1 cellular context compared by ENCODE assay signal in genomic region chr9:127496974-127497373, GRCh38.
TF ChIP-seq lines count a peak whose summit lies in the region.

No MANE protein-coding gene starts in this region.

TF ChIP-seq in H1, 55 proteins besides CTCF, POLR2A, EP300 and RAD21:
- TF ChIP-seq, protein P1, sequence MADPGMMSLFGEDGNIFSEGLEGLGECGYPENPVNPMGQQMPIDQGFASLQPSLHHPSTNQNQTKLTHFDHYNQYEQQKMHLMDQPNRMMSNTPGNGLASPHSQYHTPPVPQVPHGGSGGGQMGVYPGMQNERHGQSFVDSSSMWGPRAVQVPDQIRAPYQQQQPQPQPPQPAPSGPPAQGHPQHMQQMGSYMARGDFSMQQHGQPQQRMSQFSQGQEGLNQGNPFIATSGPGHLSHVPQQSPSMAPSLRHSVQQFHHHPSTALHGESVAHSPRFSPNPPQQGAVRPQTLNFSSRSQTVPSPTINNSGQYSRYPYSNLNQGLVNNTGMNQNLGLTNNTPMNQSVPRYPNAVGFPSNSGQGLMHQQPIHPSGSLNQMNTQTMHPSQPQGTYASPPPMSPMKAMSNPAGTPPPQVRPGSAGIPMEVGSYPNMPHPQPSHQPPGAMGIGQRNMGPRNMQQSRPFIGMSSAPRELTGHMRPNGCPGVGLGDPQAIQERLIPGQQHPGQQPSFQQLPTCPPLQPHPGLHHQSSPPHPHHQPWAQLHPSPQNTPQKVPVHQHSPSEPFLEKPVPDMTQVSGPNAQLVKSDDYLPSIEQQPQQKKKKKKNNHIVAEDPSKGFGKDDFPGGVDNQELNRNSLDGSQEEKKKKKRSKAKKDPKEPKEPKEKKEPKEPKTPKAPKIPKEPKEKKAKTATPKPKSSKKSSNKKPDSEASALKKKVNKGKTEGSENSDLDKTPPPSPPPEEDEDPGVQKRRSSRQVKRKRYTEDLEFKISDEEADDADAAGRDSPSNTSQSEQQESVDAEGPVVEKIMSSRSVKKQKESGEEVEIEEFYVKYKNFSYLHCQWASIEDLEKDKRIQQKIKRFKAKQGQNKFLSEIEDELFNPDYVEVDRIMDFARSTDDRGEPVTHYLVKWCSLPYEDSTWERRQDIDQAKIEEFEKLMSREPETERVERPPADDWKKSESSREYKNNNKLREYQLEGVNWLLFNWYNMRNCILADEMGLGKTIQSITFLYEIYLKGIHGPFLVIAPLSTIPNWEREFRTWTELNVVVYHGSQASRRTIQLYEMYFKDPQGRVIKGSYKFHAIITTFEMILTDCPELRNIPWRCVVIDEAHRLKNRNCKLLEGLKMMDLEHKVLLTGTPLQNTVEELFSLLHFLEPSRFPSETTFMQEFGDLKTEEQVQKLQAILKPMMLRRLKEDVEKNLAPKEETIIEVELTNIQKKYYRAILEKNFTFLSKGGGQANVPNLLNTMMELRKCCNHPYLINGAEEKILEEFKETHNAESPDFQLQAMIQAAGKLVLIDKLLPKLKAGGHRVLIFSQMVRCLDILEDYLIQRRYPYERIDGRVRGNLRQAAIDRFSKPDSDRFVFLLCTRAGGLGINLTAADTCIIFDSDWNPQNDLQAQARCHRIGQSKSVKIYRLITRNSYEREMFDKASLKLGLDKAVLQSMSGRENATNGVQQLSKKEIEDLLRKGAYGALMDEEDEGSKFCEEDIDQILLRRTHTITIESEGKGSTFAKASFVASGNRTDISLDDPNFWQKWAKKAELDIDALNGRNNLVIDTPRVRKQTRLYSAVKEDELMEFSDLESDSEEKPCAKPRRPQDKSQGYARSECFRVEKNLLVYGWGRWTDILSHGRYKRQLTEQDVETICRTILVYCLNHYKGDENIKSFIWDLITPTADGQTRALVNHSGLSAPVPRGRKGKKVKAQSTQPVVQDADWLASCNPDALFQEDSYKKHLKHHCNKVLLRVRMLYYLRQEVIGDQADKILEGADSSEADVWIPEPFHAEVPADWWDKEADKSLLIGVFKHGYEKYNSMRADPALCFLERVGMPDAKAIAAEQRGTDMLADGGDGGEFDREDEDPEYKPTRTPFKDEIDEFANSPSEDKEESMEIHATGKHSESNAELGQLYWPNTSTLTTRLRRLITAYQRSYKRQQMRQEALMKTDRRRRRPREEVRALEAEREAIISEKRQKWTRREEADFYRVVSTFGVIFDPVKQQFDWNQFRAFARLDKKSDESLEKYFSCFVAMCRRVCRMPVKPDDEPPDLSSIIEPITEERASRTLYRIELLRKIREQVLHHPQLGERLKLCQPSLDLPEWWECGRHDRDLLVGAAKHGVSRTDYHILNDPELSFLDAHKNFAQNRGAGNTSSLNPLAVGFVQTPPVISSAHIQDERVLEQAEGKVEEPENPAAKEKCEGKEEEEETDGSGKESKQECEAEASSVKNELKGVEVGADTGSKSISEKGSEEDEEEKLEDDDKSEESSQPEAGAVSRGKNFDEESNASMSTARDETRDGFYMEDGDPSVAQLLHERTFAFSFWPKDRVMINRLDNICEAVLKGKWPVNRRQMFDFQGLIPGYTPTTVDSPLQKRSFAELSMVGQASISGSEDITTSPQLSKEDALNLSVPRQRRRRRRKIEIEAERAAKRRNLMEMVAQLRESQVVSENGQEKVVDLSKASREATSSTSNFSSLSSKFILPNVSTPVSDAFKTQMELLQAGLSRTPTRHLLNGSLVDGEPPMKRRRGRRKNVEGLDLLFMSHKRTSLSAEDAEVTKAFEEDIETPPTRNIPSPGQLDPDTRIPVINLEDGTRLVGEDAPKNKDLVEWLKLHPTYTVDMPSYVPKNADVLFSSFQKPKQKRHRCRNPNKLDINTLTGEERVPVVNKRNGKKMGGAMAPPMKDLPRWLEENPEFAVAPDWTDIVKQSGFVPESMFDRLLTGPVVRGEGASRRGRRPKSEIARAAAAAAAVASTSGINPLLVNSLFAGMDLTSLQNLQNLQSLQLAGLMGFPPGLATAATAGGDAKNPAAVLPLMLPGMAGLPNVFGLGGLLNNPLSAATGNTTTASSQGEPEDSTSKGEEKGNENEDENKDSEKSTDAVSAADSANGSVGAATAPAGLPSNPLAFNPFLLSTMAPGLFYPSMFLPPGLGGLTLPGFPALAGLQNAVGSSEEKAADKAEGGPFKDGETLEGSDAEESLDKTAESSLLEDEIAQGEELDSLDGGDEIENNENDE (IDR thresholded peaks at IDR 0.05; ENCODE audit: insufficient replicate concordance, low read length) = no peak
- TF ChIP-seq MAX (IDR thresholded peaks at IDR 0.05) (peak; percentile 55; the same call in 1 of the 2 replicates), E2F6 (IDR thresholded peaks at IDR 0.05) (peak; percentile 90)
